11 cellular contexts compared by ENCODE assay signal in the genomic region with DNA sequence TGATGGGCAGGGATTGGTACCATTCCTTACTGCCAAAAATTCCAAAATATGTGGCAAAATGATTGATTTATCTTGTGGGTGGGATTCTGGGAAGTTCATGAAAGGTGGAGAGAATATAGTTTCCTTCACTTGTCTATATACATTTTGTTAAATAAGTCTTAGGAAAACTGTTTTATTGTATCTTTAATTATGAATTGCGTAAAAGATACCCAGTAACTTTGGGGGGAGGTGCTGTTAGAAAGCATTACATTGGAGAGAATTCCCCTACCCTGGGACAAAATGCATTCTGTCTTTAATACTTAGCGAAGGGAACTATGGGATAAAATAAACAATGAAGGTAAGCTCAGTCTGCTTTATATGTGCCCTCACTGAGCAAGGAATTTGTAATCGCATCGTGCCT. TPM values are rescaled to one million over a fixed set of nuclear protein-coding genes. Genes with fewer than 3 reads are reported as not detected.
DNase-seq lines count a peak whose midpoint lies in the region; ATAC-seq and TF ChIP-seq lines count a peak whose summit lies in the region.
"Had no signal": no experiment of that assay in that cellular context is flagged by ENCODE, and none has a peak within 500 bp of the region (broad histone marks: within the 10 kb centered on the region; RNA-seq: fewer than 3 reads in every experiment).

No MANE protein-coding gene starts in this region.

- TF ChIP-seq CTCF in testis (IDR thresholded peaks at IDR 0.05) (no peak), spleen (IDR thresholded peaks at IDR 0.05 in 8 of 11, conservative IDR thresholded peaks at IDR 0.05 in 3 of 11) (no peak)

- H3K27me3 ChIP-seq in iPS-18a (ENCODE audit: control insufficient read depth, insufficient read depth, low read length), result no peaks in the 10 kb centered on the region
- no peaks in the 10 kb centered on the region for H3K27me3 ChIP-seq in testis
- H3K27me3 ChIP-seq in H7 (ENCODE audit: control insufficient read depth, insufficient read depth, low read length), result no peaks in the 10 kb centered on the region
- no peaks in the 10 kb centered on the region for H3K27me3 ChIP-seq in spleen (replicated peaks in 1 of 7)

- H3K9me3 Mint-ChIP-seq in activated T-cell treated with anti-CD3 and anti-CD28 coated beads, Interleukin-2, amount 50 U/mL, for 4 hours, result no peaks in the 10 kb centered on the region
- H3K9me3 Mint-ChIP-seq in activated T-helper 2 cell treated with anti-CD3 and anti-CD28 coated beads, Interferon-gamma antibody, Interleukin-2, Interleukin-4, amounts not matched to agents 10 μg/mL and 5 μg/mL and 100 μg/mL, durations not matched to agents 14 hours and 24 hours and 36 hours, result no peaks in the 10 kb centered on the region

- H3K4me3 Mint-ChIP-seq in activated T-cell treated with anti-CD3 and anti-CD28 coated beads, Interleukin-2, amount 50 U/mL, for 4 hours, result peak overlapping the region; percentile 22
- peak overlapping the region; percentile 11 for H3K4me3 Mint-ChIP-seq in activated T-helper 2 cell treated with anti-CD3 and anti-CD28 coated beads, Interferon-gamma antibody, Interleukin-2, Interleukin-4, amounts not matched to agents 10 μg/mL and 5 μg/mL and 100 μg/mL, durations not matched to agents 14 hours and 24 hours and 36 hours (ENCODE audit: low read depth)

- H3K4me3 ChIP-seq in iPS-18a (ENCODE audit: low read length), result peak overlapping the region; percentile 83
- H3K4me3 ChIP-seq in testis, result no peak overlapping the region
- no peak overlapping the region for H3K4me3 ChIP-seq in H7 (ENCODE audit: insufficient read depth, low read depth, low read length)
- no peak overlapping the region for H3K4me3 ChIP-seq in spleen

- DNase-seq in activated T-cell treated with anti-CD3 and anti-CD28 coated beads, Interleukin-2, amount 50 U/mL, for 4 hours, result no peak
- no peak for DNase-seq in activated T-cell treated with anti-CD3 and anti-CD28 coated beads, Interleukin-2, amount 50 U/mL, for 48 hours
- no peak for DNase-seq in activated T-helper 2 cell treated with anti-CD3 and anti-CD28 coated beads, Interferon-gamma antibody, Interleukin-2, Interleukin-4, amounts not matched to agents 10 μg/mL and 5 μg/mL and 100 μg/mL, durations not matched to agents 14 hours and 24 hours and 36 hours (ENCODE audit: low spot score)
- no peak for DNase-seq in testis
- DNase-seq in H7, result no peak
- no peak for DNase-seq in spleen
- DNase-seq: activated CD4-positive, CD25-positive, alpha-beta regulatory T cell treated with anti-CD3 and anti-CD28 coated beads, Interleukin-2, amount 50 U/mL, for 72 hours; NCI-H748 treated with DMSO at 0.1 percent for 48 hours had no signal

- peaks cover 11% of the 10 kb centered on the region for H3K36me3 Mint-ChIP-seq in activated T-cell treated with anti-CD3 and anti-CD28 coated beads, Interleukin-2, amount 50 U/mL, for 4 hours (ENCODE audit: insufficient read depth)
- H3K36me3 Mint-ChIP-seq in activated T-helper 2 cell treated with anti-CD3 and anti-CD28 coated beads, Interferon-gamma antibody, Interleukin-2, Interleukin-4, amounts not matched to agents 10 μg/mL and 5 μg/mL and 100 μg/mL, durations not matched to agents 14 hours and 24 hours and 36 hours (ENCODE audit: low read depth), result peaks cover 36% of the 10 kb centered on the region

- intact Hi-C loops in activated T-helper 2 cell treated with anti-CD3 and anti-CD28 coated beads, Interferon-gamma antibody, Interleukin-2, Interleukin-4, amounts not matched to agents 10 μg/mL and 5 μg/mL and 100 μg/mL, durations not matched to agents 14 hours and 24 hours and 36 hours (cut with micrococcal nuclease), result no loop called here
- intact Hi-C loops in testis (cut with DNase I; ENCODE audit: low total_unique reads), result no loop called here
- intact Hi-C loops in spleen (cut with DNase I; ENCODE audit: low total_unique reads), result no loop called here

- TF ChIP-seq POLR2A in testis (IDR thresholded peaks at IDR 0.05) (no peak), spleen (IDR thresholded peaks at IDR 0.05) (no peak)

- H3K9me3 ChIP-seq in iPS-18a (ENCODE audit: control insufficient read depth, low read depth, low read length) (no peaks in the 10 kb centered on the region), testis (no peaks in the 10 kb centered on the region), spleen (no peaks in the 10 kb centered on the region)

- H3K36me3 ChIP-seq in iPS-18a (ENCODE audit: control insufficient read depth, low read depth, low read length) (no peaks in the 10 kb centered on the region), testis (ENCODE audit: low read depth, missing control alignments) (no peaks in the 10 kb centered on the region), H7 (replicated peaks; ENCODE audit: control insufficient read depth, insufficient read depth, low read length) (no peaks in the 10 kb centered on the region), spleen (no peaks in the 10 kb centered on the region)

- H3K27ac ChIP-seq in iPS-18a (ENCODE audit: low read length) (peak overlapping the region; percentile 40), testis (peak overlapping the region; percentile 14 to 98), spleen (peak overlapping the region in 3 of 8 donors; percentile 26 to 99 (median 34))
- H3K27ac ChIP-seq: C4-2B had no signal

- H3K4me1 ChIP-seq in iPS-18a (ENCODE audit: control insufficient read depth, low read depth, low read length) (peaks cover 62% of the 10 kb centered on the region), testis (peaks cover 72% of the 10 kb centered on the region), spleen (peaks cover 70 to 87% (median 84%) of the 10 kb centered on the region in 6 donors)

- H3K27me3 Mint-ChIP-seq in activated T-cell treated with anti-CD3 and anti-CD28 coated beads, Interleukin-2, amount 50 U/mL, for 4 hours (ENCODE audit: low read depth), result no peaks in the 10 kb centered on the region
- no peaks in the 10 kb centered on the region for H3K27me3 Mint-ChIP-seq in activated T-helper 2 cell treated with anti-CD3 and anti-CD28 coated beads, Interferon-gamma antibody, Interleukin-2, Interleukin-4, amounts not matched to agents 10 μg/mL and 5 μg/mL and 100 μg/mL, durations not matched to agents 14 hours and 24 hours and 36 hours (ENCODE audit: low read depth)

- H3K4me1 Mint-ChIP-seq in activated T-cell treated with anti-CD3 and anti-CD28 coated beads, Interleukin-2, amount 50 U/mL, for 4 hours (ENCODE audit: low read depth), result peaks cover 72% of the 10 kb centered on the region
- H3K4me1 Mint-ChIP-seq in activated T-helper 2 cell treated with anti-CD3 and anti-CD28 coated beads, Interferon-gamma antibody, Interleukin-2, Interleukin-4, amounts not matched to agents 10 μg/mL and 5 μg/mL and 100 μg/mL, durations not matched to agents 14 hours and 24 hours and 36 hours (ENCODE audit: low read depth), result peaks cover 54% of the 10 kb centered on the region

- H3K27ac Mint-ChIP-seq in activated T-helper 2 cell treated with anti-CD3 and anti-CD28 coated beads, Interferon-gamma antibody, Interleukin-2, Interleukin-4, amounts not matched to agents 10 μg/mL and 5 μg/mL and 100 μg/mL, durations not matched to agents 14 hours and 24 hours and 36 hours, result no peak overlapping the region

- 38 to 44% methylated on average over 4 of the region's 4 CpGs for WGBS in testis, 2 donors
- 67 to 80% (median 76%) methylated on average over 4 of the region's 4 CpGs for WGBS in spleen, 5 donors

- no peak for ATAC-seq in activated T-cell treated with anti-CD3 and anti-CD28 coated beads, Interleukin-2, amount 50 U/mL, for 4 hours
- ATAC-seq in HG02571 (IDR thresholded peaks at IDR 0.05; ENCODE audit: unreplicated experiment), result no peak

- H3K9ac ChIP-seq in iPS-18a (ENCODE audit: low read length), result peak overlapping the region; percentile 89

RNA-seq across cellular contexts. Expression of a gene that starts 4.6 kb away (rescaled TPM):
- total RNA-seq in activated T-cell treated with anti-CD3 and anti-CD28 coated beads, Interleukin-2, amount 50 U/mL, for 4 hours, result 10 to 100 TPM; 67.3 to 78.1 (median 71.8) TPM
- 146 and 148 TPM in 2 replicates for total RNA-seq in activated T-helper 2 cell treated with anti-CD3 and anti-CD28 coated beads, Interferon-gamma antibody, Interleukin-2, Interleukin-4, amounts not matched to agents 10 μg/mL and 5 μg/mL and 100 μg/mL, durations not matched to agents 14 hours and 24 hours and 36 hours
- total RNA-seq in testis, result 100 to 1,000 TPM; 155 to 168 TPM
- polyA plus RNA-seq in testis (ENCODE audit: insufficient read depth, low read depth, low replicate concordance), result 70.5 TPM
- total RNA-seq in H7 (2014; rRNA removed; shearing (Covaris generic)), result 99.8 and 139 TPM in 2 replicates
- 100 to 1,000 TPM in 6 of 7 donors, 10 to 100 TPM in 1; 86.2 to 159 (median 126) TPM for total RNA-seq in spleen
- 10 to 100 TPM in 2 of 3 donors, 1 to 10 TPM in 1; 9.7 to 21.9 (median 12.1) TPM for polyA plus RNA-seq in spleen

RNA-seq across cellular contexts. Expression of a gene that starts 39.1 kb away (rescaled TPM):
- 10 to 100 TPM; 69.0 to 77.4 (median 73.1) TPM for total RNA-seq in activated T-cell treated with anti-CD3 and anti-CD28 coated beads, Interleukin-2, amount 50 U/mL, for 4 hours
- 56.5 and 57.7 TPM in 2 replicates for total RNA-seq in activated T-helper 2 cell treated with anti-CD3 and anti-CD28 coated beads, Interferon-gamma antibody, Interleukin-2, Interleukin-4, amounts not matched to agents 10 μg/mL and 5 μg/mL and 100 μg/mL, durations not matched to agents 14 hours and 24 hours and 36 hours
- 10 to 100 TPM; 55.0 to 76.1 TPM for total RNA-seq in testis
- polyA plus RNA-seq in testis (ENCODE audit: insufficient read depth, low read depth, low replicate concordance), result 140 TPM
- 17.4 and 22.1 TPM in 2 replicates for total RNA-seq in H7 (2014; rRNA removed; shearing (Covaris generic))
- 10 to 100 TPM; 16.3 to 36.8 (median 26.4) TPM for total RNA-seq in spleen
- polyA plus RNA-seq in spleen, result 10 to 100 TPM; 18.9 to 21.7 (median 21.6) TPM
